Comparison of ENCODE assay signal across 19 cellular contexts in the genomic region with DNA sequence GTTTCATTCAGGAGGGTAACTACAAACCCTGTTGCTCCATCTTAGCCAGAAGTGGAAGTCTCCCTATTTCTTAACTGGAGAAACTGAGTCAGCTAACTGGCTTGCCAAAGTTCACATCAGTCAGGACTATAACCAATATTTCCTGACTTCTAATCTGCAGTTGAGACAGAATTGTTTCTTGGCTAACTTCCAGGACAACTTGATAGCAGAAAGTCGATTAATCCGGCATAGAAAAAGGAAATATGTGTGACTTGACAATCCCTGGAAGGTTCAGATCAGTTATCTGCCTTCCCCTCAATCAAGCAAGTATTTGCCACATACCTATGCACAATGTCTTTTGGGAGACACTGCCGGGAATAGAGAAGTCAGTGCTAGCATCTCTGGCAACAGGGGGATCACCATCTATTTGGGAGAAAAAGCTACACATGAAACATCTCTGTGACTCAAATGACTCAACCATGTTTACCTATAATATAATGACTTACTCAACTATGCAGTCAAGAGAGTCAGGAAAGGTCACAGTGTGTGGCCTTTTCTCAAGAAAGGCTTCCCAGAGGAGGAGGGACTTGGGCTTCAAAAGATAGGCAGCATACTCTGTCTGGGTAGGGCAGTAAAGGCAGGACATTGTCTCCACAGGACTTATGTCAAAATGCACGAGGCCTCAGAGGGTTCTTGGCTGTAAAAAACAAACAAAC. TPM values are rescaled to one million over a fixed set of nuclear protein-coding genes. Genes with fewer than 3 reads are reported as not detected.
DNase-seq lines count a peak whose midpoint lies in the region; ATAC-seq and TF ChIP-seq lines count a peak whose summit lies in the region.
"Had no signal": no experiment of that assay in that cellular context is flagged by ENCODE, and none has a peak within 500 bp of the region (broad histone marks: within the 10 kb centered on the region; RNA-seq: fewer than 3 reads in every experiment).

No MANE protein-coding gene starts in this region.

- no peak overlapping the region for H3K9ac ChIP-seq in Karpas-422 (ENCODE audit: low read length)
- H3K9ac ChIP-seq: KMS-11 had no signal

- no peaks in the 10 kb centered on the region for H3K79me2 ChIP-seq in Karpas-422 (ENCODE audit: low read length)

- CTCF ChIA-PET in MCF 10A (lab: Yijun Ruan, JAX) = no interaction called here
- CTCF ChIA-PET in CD8-positive, alpha-beta T cell (lab: Charles Lee) = no interaction called here

- H3K36me3 ChIP-seq in breast epithelium (no peaks in the 10 kb centered on the region), lung (ENCODE audit: control insufficient read depth in 2 of 2, insufficient read depth in 2 of 2, low read length in 2 of 2) (no peaks in the 10 kb centered on the region), Karpas-422 (ENCODE audit: insufficient read depth, low read length) (no peaks in the 10 kb centered on the region)
- H3K36me3 ChIP-seq in CD8-positive, alpha-beta T cell (ENCODE audit: insufficient read depth, low read length) = no peaks in the 10 kb centered on the region
- H3K36me3 ChIP-seq: SJSA1 had no signal

- WGBS in lung, 2 donors = 54 to 72% methylated on average over 4 of the region's 4 CpGs

- H3K27me3 Mint-ChIP-seq in MCF 10A (ENCODE audit: insufficient read depth, unreplicated experiment) = peaks cover 45% of the 10 kb centered on the region
- no peaks in the 10 kb centered on the region for H3K27me3 Mint-ChIP-seq in activated T-helper 17 cell treated with anti-CD3 and anti-CD28 coated beads, Interleukin-2, amount 50 U/mL, for 72 hours
- peaks cover 4% of the 10 kb centered on the region for H3K27me3 Mint-ChIP-seq in CD8-positive, alpha-beta T cell (ENCODE audit: low read depth)
- H3K27me3 Mint-ChIP-seq: B cell had no signal

- no peak for TF ChIP-seq POLR2A in breast epithelium (IDR thresholded peaks at IDR 0.05)

- no peak overlapping the region for H3K4me3 Mint-ChIP-seq in MCF 10A (ENCODE audit: unreplicated experiment)
- no peak overlapping the region for H3K4me3 Mint-ChIP-seq in activated T-helper 17 cell treated with anti-CD3 and anti-CD28 coated beads, Interleukin-2, amount 50 U/mL, for 72 hours
- H3K4me3 Mint-ChIP-seq in CD8-positive, alpha-beta T cell = no peak overlapping the region
- H3K4me3 Mint-ChIP-seq: B cell, CD14-positive monocyte, H9 had no signal

- peaks cover 0 to 24% of the 10 kb centered on the region in 2 donors for H3K27me3 ChIP-seq in breast epithelium
- H3K27me3 ChIP-seq in lung (ENCODE audit: control insufficient read depth, insufficient read depth) = no peaks in the 10 kb centered on the region
- H3K27me3 ChIP-seq in CD8-positive, alpha-beta T cell (ENCODE audit: insufficient read depth, low read length) = no peaks in the 10 kb centered on the region
- no peaks in the 10 kb centered on the region for H3K27me3 ChIP-seq in Karpas-422 (ENCODE audit: low read length)
- H3K27me3 ChIP-seq: SJSA1 had no signal

- H3K9me2 ChIP-seq in Karpas-422 (replicated peaks; ENCODE audit: insufficient read depth, low read length) = no peaks in the 10 kb centered on the region

- H3K9me3 Mint-ChIP-seq in MCF 10A (ENCODE audit: unreplicated experiment) = no peaks in the 10 kb centered on the region
- H3K9me3 Mint-ChIP-seq in activated T-helper 17 cell treated with anti-CD3 and anti-CD28 coated beads, Interleukin-2, amount 50 U/mL, for 72 hours = no peaks in the 10 kb centered on the region
- no peaks in the 10 kb centered on the region for H3K9me3 Mint-ChIP-seq in CD8-positive, alpha-beta T cell

- POLR2A ChIA-PET in MCF 10A (lab: Yijun Ruan, JAX) = no interaction called here
- POLR2A ChIA-PET in CD8-positive, alpha-beta T cell (lab: Charles Lee) = no interaction called here

- DNase-seq in MCF 10A (ENCODE audit: unreplicated experiment) = peak; percentile 14
- DNase-seq in breast epithelium (ENCODE audit: low spot score in 2 of 2) = no peak
- DNase-seq in lung (ENCODE audit: low spot score) = no peak
- DNase-seq in CD8-positive, alpha-beta T cell = no peak
- DNase-seq in Karpas-422 = no peak
- DNase-seq: DMS79 treated with DMSO at 0.1 percent for 48 hours, H9, NCI-H1694, NCI-H2081, NCI-H2171, NCI-H524 treated with DMSO at 0.1 percent for 48 hours, NCI-H82 had no signal

- no peaks in the 10 kb centered on the region for H3K36me3 Mint-ChIP-seq in MCF 10A (ENCODE audit: insufficient read depth, unreplicated experiment)
- no peaks in the 10 kb centered on the region for H3K36me3 Mint-ChIP-seq in activated T-helper 17 cell treated with anti-CD3 and anti-CD28 coated beads, Interleukin-2, amount 50 U/mL, for 72 hours (ENCODE audit: low read depth)
- H3K36me3 Mint-ChIP-seq in CD8-positive, alpha-beta T cell = no peaks in the 10 kb centered on the region
- H3K36me3 Mint-ChIP-seq: CD14-positive monocyte had no signal

- H3K4me3 ChIP-seq in breast epithelium (no peak overlapping the region), lung (no peak overlapping the region), Karpas-422 (ENCODE audit: low read length) (no peak overlapping the region)
- no peak overlapping the region for H3K4me3 ChIP-seq in CD8-positive, alpha-beta T cell (ENCODE audit: low read depth, low read length)
- H3K4me3 ChIP-seq: SJSA1 had no signal

- no peak overlapping the region for H3K27ac Mint-ChIP-seq in MCF 10A (ENCODE audit: low read depth, unreplicated experiment)
- peak overlapping the region; percentile 63 for H3K27ac Mint-ChIP-seq in activated T-helper 17 cell treated with anti-CD3 and anti-CD28 coated beads, Interleukin-2, amount 50 U/mL, for 72 hours
- H3K27ac Mint-ChIP-seq in CD8-positive, alpha-beta T cell = no peak overlapping the region
- H3K27ac Mint-ChIP-seq: B cell, H9 had no signal

- intact Hi-C loops in MCF 10A (cut with micrococcal nuclease) = no loop called here
- intact Hi-C loops in breast epithelium (cut with DNase I; ENCODE audit: low total_unique reads) = no loop called here
- intact Hi-C loops in CD8-positive, alpha-beta T cell (cut with DNase I, micrococcal nuclease) = no loop called here

- H3K27ac ChIP-seq in breast epithelium (no peak overlapping the region), lung (ENCODE audit: low read depth in 1 of 2, low read length in 1 of 2) (no peak overlapping the region), Karpas-422 (ENCODE audit: low read length) (no peak overlapping the region)
- H3K27ac ChIP-seq in CD8-positive, alpha-beta T cell (ENCODE audit: low read depth, low read length) = no peak overlapping the region
- H3K27ac ChIP-seq: KMS-11, SJSA1 had no signal

- H3K4me2 ChIP-seq in Karpas-422 (ENCODE audit: low read depth, low read length, poor library complexity, severe bottlenecking) = no peak overlapping the region
- H3K4me2 ChIP-seq: KMS-11 had no signal

- no peaks in the 10 kb centered on the region for H3K4me1 Mint-ChIP-seq in MCF 10A (ENCODE audit: insufficient read depth, unreplicated experiment)
- H3K4me1 Mint-ChIP-seq in activated T-helper 17 cell treated with anti-CD3 and anti-CD28 coated beads, Interleukin-2, amount 50 U/mL, for 72 hours = no peaks in the 10 kb centered on the region
- no peaks in the 10 kb centered on the region for H3K4me1 Mint-ChIP-seq in CD8-positive, alpha-beta T cell (ENCODE audit: low read depth)
- H3K4me1 Mint-ChIP-seq: B cell, CD14-positive monocyte, H9 had no signal

- peak; percentile 72 for ATAC-seq in activated T-helper 17 cell treated with anti-CD3 and anti-CD28 coated beads, Interleukin-2, amount 50 U/mL, for 72 hours (replicated peaks)
- peak; percentile 75 for ATAC-seq in lung (ENCODE audit: insufficient read depth, low FRiP score)
- ATAC-seq in CD8-positive, alpha-beta T cell = no peak
- no peak for ATAC-seq in GM19467 (IDR thresholded peaks at IDR 0.05; ENCODE audit: unreplicated experiment)
- ATAC-seq: Right ventricle myocardium inferior had no signal

- BruUV-seq in MCF 10A (replicated peaks; lab: Mats Ljungman, UMichigan) = no TSS peak

- TF ChIP-seq CTCF in MCF 10A (IDR thresholded peaks at IDR 0.05; ENCODE audit: unreplicated experiment) (no peak), breast epithelium (IDR thresholded peaks at IDR 0.05) (no peak), lung (IDR thresholded peaks at IDR 0.05; ENCODE audit: control extremely low read depth, extremely low read depth) (no peak)
- TF ChIP-seq CTCF in CD8-positive, alpha-beta T cell (IDR thresholded peaks at IDR 0.05) = no peak

- H4K20me1 ChIP-seq in Karpas-422 (ENCODE audit: insufficient read depth, low read depth, low read length) = no peaks in the 10 kb centered on the region

- H3K4me1 ChIP-seq in breast epithelium (no peaks in the 10 kb centered on the region), lung (ENCODE audit: control insufficient read depth in 2 of 2, insufficient read depth in 2 of 2, low read length in 2 of 2) (no peaks in the 10 kb centered on the region), Karpas-422 (ENCODE audit: low read length) (no peaks in the 10 kb centered on the region)
- H3K4me1 ChIP-seq in CD8-positive, alpha-beta T cell (ENCODE audit: insufficient read depth, low read length) = no peaks in the 10 kb centered on the region
- H3K4me1 ChIP-seq: SJSA1 had no signal

- no peaks in the 10 kb centered on the region for H3K9me3 ChIP-seq in breast epithelium
- H3K9me3 ChIP-seq in lung (ENCODE audit: control insufficient read depth in 2 of 2, insufficient read depth in 1 of 2, low read length in 1 of 2) = peaks cover 0 to 2% of the 10 kb centered on the region in 2 donors
- no peaks in the 10 kb centered on the region for H3K9me3 ChIP-seq in CD8-positive, alpha-beta T cell (ENCODE audit: low read length)
- no peaks in the 10 kb centered on the region for H3K9me3 ChIP-seq in Karpas-422 (ENCODE audit: low read length)
- H3K9me3 ChIP-seq: SJSA1 had no signal

- H2AFZ ChIP-seq in Karpas-422 (ENCODE audit: low read length) = no peak overlapping the region

RNA-seq across cellular contexts. Expression of a gene that starts 12.4 kb away (rescaled TPM):
- total RNA-seq in MCF 10A (2022) (1.0 and 1.4 TPM in 2 replicates), breast epithelium (10 to 100 TPM; 13.6 to 16.0 (median 15.1) TPM), lung (10 to 100 TPM in 1 of 2 donors, 1 to 10 TPM in 1; 8.5 to 22.5 TPM)
- 1 to 10 TPM; 3.7 to 7.6 TPM for total RNA-seq in activated T-helper 17 cell treated with anti-CD3 and anti-CD28 coated beads, Interleukin-2, amount 50 U/mL, for 72 hours
- 1 to 10 TPM; 3.8 to 7.2 TPM for polyA plus RNA-seq in lung
- total RNA-seq in CD8-positive, alpha-beta T cell = 1 to 10 TPM; 3.8 to 4.3 TPM
- 5.4 and 6.3 TPM in 2 replicates for total RNA-seq in Karpas-422 (2014; rRNA removed; shearing (Covaris generic); ENCODE audit: low replicate concordance)

Comparison
In these comparisons a context has a peak if more than half of its experiments do, and no peak if none do; other contexts are left out.
1. ATAC-seq: peak in activated T-helper 17 cell treated with anti-CD3 and anti-CD28 coated beads, Interleukin-2, amount 50 U/mL, for 72 hours (single experiment) and lung (single experiment); none in CD8-positive, alpha-beta T cell (single experiment) and GM19467 (single experiment).